Comparison of ENCODE assay signal across 27 cellular contexts in genomic region chr2:19525313-19525712, GRCh38.
"Had no signal": no experiment of that assay in that cellular context is flagged by ENCODE, and none has a peak within 500 bp of the region (broad histone marks: within the 10 kb centered on the region; RNA-seq: fewer than 3 reads in every experiment).

No MANE protein-coding gene starts in this region.

- ATAC-seq: left colon; left lung; lower lobe of right lung; naive thymus-derived CD8-positive, alpha-beta T cell; right lobe of liver; stimulated activated naive B cell treated with anti-CD40 and anti-IgM and Interleukin-4, amounts not matched to agents 10 μg/mL and 1 μg/mL and 100 μg/mL, for 72 hours; stimulated activated naive CD8-positive, alpha-beta T cell treated with anti-CD3 and anti-CD28 coated beads, Interleukin-15, Interleukin-2, amounts not matched to agents 100 U/mL and 50 U/mL, for 24 hours; upper lobe of right lung had no signal

- H3K36me3 Mint-ChIP-seq: naive thymus-derived CD8-positive, alpha-beta T cell; stimulated activated naive B cell treated with anti-CD40 and anti-IgM and Interleukin-4, amounts not matched to agents 10 μg/mL and 1 μg/mL and 100 μg/mL, for 72 hours had no signal

- H3K27me3 ChIP-seq: left lung, right atrium auricular region, right lobe of liver, stomach, testis, thyroid gland, transverse colon, upper lobe of right lung had no signal

- H3K4me1 Mint-ChIP-seq: neural crest cell; stimulated activated naive B cell treated with anti-CD40 and anti-IgM and Interleukin-4, amounts not matched to agents 10 μg/mL and 1 μg/mL and 100 μg/mL, for 72 hours had no signal

- H3K27ac ChIP-seq: left lung, lower lobe of right lung, parathyroid adenoma, right atrium auricular region, right lobe of liver, skin epidermis, stomach, testis, thyroid gland, transverse colon, upper lobe of right lung had no signal

- H3K9ac ChIP-seq: parathyroid adenoma had no signal

- H3K9me3 ChIP-seq: left lung, lower lobe of right lung, right atrium auricular region, right lobe of liver, stomach, testis, thyroid gland, transverse colon, upper lobe of right lung had no signal

- H2AFZ ChIP-seq: parathyroid adenoma had no signal

- H3K4me1 ChIP-seq: left lung, lower lobe of right lung, parathyroid adenoma, right atrium auricular region, right lobe of liver, stomach, testis, thyroid gland, transverse colon, upper lobe of right lung had no signal

- H3K36me3 ChIP-seq: left lung, lower lobe of right lung, right atrium auricular region, right lobe of liver, stomach, thyroid gland, transverse colon, upper lobe of right lung had no signal

- H3K79me2 ChIP-seq: parathyroid adenoma had no signal

- H3K9me3 Mint-ChIP-seq: naive thymus-derived CD8-positive, alpha-beta T cell; nephron; neural crest cell; stimulated activated naive B cell treated with anti-CD40 and anti-IgM and Interleukin-4, amounts not matched to agents 10 μg/mL and 1 μg/mL and 100 μg/mL, for 72 hours had no signal

- H3K27ac Mint-ChIP-seq: naive thymus-derived CD8-positive, alpha-beta T cell; nephron; stimulated activated naive B cell treated with anti-CD40 and anti-IgM and Interleukin-4, amounts not matched to agents 10 μg/mL and 1 μg/mL and 100 μg/mL, for 72 hours had no signal

- FAIRE-seq: keratinocyte, urothelium cell line had no signal

- H3K4me3 ChIP-seq: left lung, lower lobe of right lung, right atrium auricular region, right lobe of liver, skin epidermis, stomach, testis, thyroid gland, transverse colon, upper lobe of right lung had no signal

- H3K4me3 Mint-ChIP-seq: naive thymus-derived CD8-positive, alpha-beta T cell; nephron; neural crest cell; stimulated activated naive B cell treated with anti-CD40 and anti-IgM and Interleukin-4, amounts not matched to agents 10 μg/mL and 1 μg/mL and 100 μg/mL, for 72 hours had no signal

- DNase-seq: hippocampal formation; left colon; left lung; lower lobe of right lung; mammary epithelial cell; mesenchymal stem cell; naive thymus-derived CD8-positive, alpha-beta T cell; nucleus accumbens; right lobe of liver; stimulated activated CD4-positive, alpha-beta T cell treated with anti-CD3 and anti-CD28 coated beads, Interleukin-12 subunit alpha, Interleukin-12 subunit beta, amount 100 ng/mL, for 4 hours; stimulated activated CD4-positive, alpha-beta T cell treated with anti-CD3 and anti-CD28 coated beads, Interleukin-15, amount 100 ng/mL, for 24 hours; stimulated activated CD4-positive, alpha-beta T cell treated with anti-CD3 and anti-CD28 coated beads, Interleukin-2, amount 100 ng/mL, for 24 hours; stimulated activated CD4-positive, alpha-beta T cell treated with anti-CD3 and anti-CD28 coated beads, Interleukin-4, amount 100 ng/mL, for 1 hour; stimulated activated naive B cell treated with anti-CD40 and anti-IgM and Interleukin-4, amounts not matched to agents 10 μg/mL and 1 μg/mL and 100 μg/mL, for 72 hours; stimulated activated naive CD8-positive, alpha-beta T cell treated with anti-CD3 and anti-CD28 coated beads, Interleukin-15, Interleukin-2, amounts not matched to agents 100 U/mL and 50 U/mL, for 24 hours; stomach; testis; thyroid gland; transverse colon; upper lobe of right lung had no signal
